17 cellular contexts compared by ENCODE assay signal in the genomic region with DNA sequence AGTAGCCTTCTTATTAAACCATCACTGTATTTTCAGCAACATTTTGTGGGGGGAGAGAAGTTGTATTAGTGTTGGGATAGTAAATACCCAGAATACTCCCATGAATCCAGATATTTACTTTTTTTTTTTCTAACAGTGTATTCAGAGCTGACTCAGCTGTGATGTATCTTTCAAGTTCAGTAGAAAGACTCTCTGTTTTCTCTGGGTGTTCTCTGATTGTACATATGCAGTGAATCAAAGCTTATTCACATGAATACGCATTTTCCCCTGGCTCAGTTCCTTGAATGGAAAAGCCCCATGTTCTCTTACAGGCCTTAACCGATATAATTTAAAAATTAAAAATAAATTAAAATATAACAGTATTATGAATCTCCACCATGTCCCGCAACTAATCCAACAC. TPM values are rescaled to one million over a fixed set of nuclear protein-coding genes. Genes with fewer than 3 reads are reported as not detected.
DNase-seq lines count a peak whose midpoint lies in the region; ATAC-seq, FAIRE-seq and TF ChIP-seq lines count a peak whose summit lies in the region.
"Had no signal": no experiment of that assay in that cellular context is flagged by ENCODE, and none has a peak within 500 bp of the region (broad histone marks: within the 10 kb centered on the region; RNA-seq: fewer than 3 reads in every experiment).

No MANE protein-coding gene starts in this region.

- H3K36me3 ChIP-seq in psoas muscle (ENCODE audit: insufficient read depth in 1 of 2, low read depth in 1 of 2) = no peaks in the 10 kb centered on the region

- TF ChIP-seq CTCF in RWPE1 (conservative IDR thresholded peaks at IDR 0.05; ENCODE audit: low read depth) = no peak
- no peak for TF ChIP-seq CTCF in fibroblast of villous mesenchyme (IDR thresholded peaks at IDR 0.05; ENCODE audit: insufficient read depth, low read depth, low read length)
- TF ChIP-seq CTCF in psoas muscle (IDR thresholded peaks at IDR 0.05) = no peak

- H3K27ac ChIP-seq in RWPE1 (no peak overlapping the region), psoas muscle (no peak overlapping the region)

- H3K27me3 ChIP-seq in psoas muscle (ENCODE audit: insufficient read depth in 3 of 3, low read length in 2 of 3) = peaks cover 0 to 14% (median 0%) of the 10 kb centered on the region in 3 donors
- H3K27me3 ChIP-seq: body of pancreas had no signal

- TF ChIP-seq POLR2A in H54 (IDR thresholded peaks at IDR 0.05; ENCODE audit: low read depth, low read length) = no peak

- 90 to 94% (median 92%) methylated on average over 3 of the region's 3 CpGs for WGBS in psoas muscle, 3 donors

- CTCF ChIA-PET in RWPE1 (lab: Yijun Ruan, JAX) = interaction anchor here (0.6 kb wide), 1 partner anchor 13 kb away, joined by 4 read pairs; no protein-coding TSS in a partner anchor

- FAIRE-seq in H54 (lab: Jason Lieb, UNC) = peak; percentile 77
- FAIRE-seq: endothelial cell of umbilical vein, GM12892 had no signal

- POLR2A ChIA-PET in RWPE1 (lab: Yijun Ruan, JAX; ENCODE audit: low non-redundant PET) = no interaction called here

- ATAC-seq in psoas muscle = no peak
- no peak for ATAC-seq in HG02970 (IDR thresholded peaks at IDR 0.05; ENCODE audit: low FRiP score, unreplicated experiment)

- H3K4me3 ChIP-seq in fibroblast of villous mesenchyme (ENCODE audit: low read depth, low read length) (peak overlapping the region; percentile 88), psoas muscle (peak overlapping the region; percentile 62)

- intact Hi-C loops in psoas muscle (cut with DNase I) = no loop called here

- DNase-seq in H54 (ENCODE audit: insufficient read length, low spot score) (no peak), RWPE1 (ENCODE audit: low spot score) (peak; percentile 33), fibroblast of villous mesenchyme (ENCODE audit: low read depth) (peak; percentile 52), psoas muscle (no peak), NCI-H1930 (lab: John Stamatoyannopoulos, UW) (no peak), SHP77 treated with DMSO at 0.1 percent for 48 hours (lab: John Stamatoyannopoulos, UW) (no peak), NCI-H748 (lab: John Stamatoyannopoulos, UW; ENCODE audit: unreplicated experiment) (no peak)
- DNase-seq: Caco-2, SHP77 had no signal

- no peaks in the 10 kb centered on the region for H3K9me3 ChIP-seq in psoas muscle
- H3K9me3 ChIP-seq: body of pancreas, Caco-2 had no signal

- H3K4me1 ChIP-seq in psoas muscle = no peaks in the 10 kb centered on the region
- H3K4me1 ChIP-seq: Caco-2 had no signal

RNA-seq across cellular contexts. Expression of a gene that starts 1.3 kb away (rescaled TPM):
- total RNA-seq in fibroblast of villous mesenchyme (140 and 218 TPM in 2 replicates), psoas muscle (1 to 10 TPM in 3 of 4 donors, under 1 TPM in 1; 0.79 to 7.5 (median 2.4) TPM)
- polyA plus RNA-seq in psoas muscle = 1 to 10 TPM in 2 of 3 donors, under 1 TPM in 1; 0.66 to 2.4 (median 2.3) TPM
- total RNA-seq: Caco-2 had no signal

RNA-seq across cellular contexts. Expression of a gene that starts 17.1 kb away (rescaled TPM):
- total RNA-seq in fibroblast of villous mesenchyme (not detected in 2 replicates), psoas muscle (not detected)
- polyA plus RNA-seq in psoas muscle = under 1 TPM in 1 of 3 donors, not detected in 2; 0.07 TPM
- total RNA-seq: activated B cell treated with CpG ODN at 0.5 μM for 24 hours, body of pancreas, endothelial cell of umbilical vein, left lobe of liver, pulmonary artery endothelial cell, temporal lobe had no signal
- polyA plus RNA-seq: endothelial cell of umbilical vein had no signal

RNA-seq across cellular contexts. Expression of a gene that starts 32.3 kb away (rescaled TPM):
- total RNA-seq in fibroblast of villous mesenchyme (67.4 and 83.1 TPM in 2 replicates), psoas muscle (10 to 100 TPM in 1 of 4 donors, 1 to 10 TPM in 3; 6.3 to 11.0 (median 9.0) TPM)
- polyA plus RNA-seq in psoas muscle = 10 to 100 TPM in 2 of 3 donors, 1 to 10 TPM in 1; 9.1 to 15.8 (median 15.2) TPM
- total RNA-seq: Caco-2 had no signal

Comparison
In these comparisons a context has a peak if more than half of its experiments do, and no peak if none do; other contexts are left out.
1. DNase-seq: peak in RWPE1 (single experiment) and fibroblast of villous mesenchyme (single experiment); none in H54 (single experiment), psoas muscle (0 of 2), NCI-H1930 (0 of 2), SHP77 treated with DMSO at 0.1 percent for 48 hours (single experiment) and NCI-H748 (single experiment).
2. RNA of a gene that starts 1.3 kb away (total RNA-seq): 140 to 218 TPM in fibroblast of villous mesenchyme; 0.79 to 7.5 TPM in psoas muscle; every median in the first group is over 10 times any median in the second.